15 cellular contexts compared by ENCODE assay signal in genomic region chr3:67648701-67649100, GRCh38. TPM values are rescaled to one million over a fixed set of nuclear protein-coding genes. Genes with fewer than 3 reads are reported as not detected.
DNase-seq lines count a peak whose midpoint lies in the region; ATAC-seq and TF ChIP-seq lines count a peak whose summit lies in the region.
"Had no signal": no experiment of that assay in that cellular context is flagged by ENCODE, and none has a peak within 500 bp of the region (broad histone marks: within the 10 kb centered on the region; RNA-seq: fewer than 3 reads in every experiment).

No MANE protein-coding gene starts in this region.

- H3K4me1 Mint-ChIP-seq in T-cell, result peaks cover 85 to 87% (median 87%) of the 10 kb centered on the region in 3 donors

- no peak overlapping the region for H3K4me3 Mint-ChIP-seq in T-cell
- H3K4me3 Mint-ChIP-seq: activated T-cell treated with anti-CD3 and anti-CD28 coated beads, Interleukin-2, amount 50 U/mL, for 24 hours; dendritic cell treated with granulocyte-macrophage colony-stimulating factor and Interleukin-4, amounts not matched to agents 40 ng/mL and 50 ng/mL, for 4 days; mesothelial cell of epicardium had no signal

- no peaks in the 10 kb centered on the region for H3K27me3 Mint-ChIP-seq in T-cell
- H3K27me3 Mint-ChIP-seq: activated T-cell treated with anti-CD3 and anti-CD28 coated beads, Interleukin-2, amount 50 U/mL, for 24 hours; dendritic cell treated with granulocyte-macrophage colony-stimulating factor and Interleukin-4, amounts not matched to agents 40 ng/mL and 50 ng/mL, for 4 days had no signal

- H3K4me1 ChIP-seq in right atrium auricular region, result peaks cover 0 to 51% of the 10 kb centered on the region in 2 donors
- H3K4me1 ChIP-seq in psoas muscle, result peaks cover 47% of the 10 kb centered on the region

- H3K9me3 ChIP-seq in right atrium auricular region, result no peaks in the 10 kb centered on the region
- no peaks in the 10 kb centered on the region for H3K9me3 ChIP-seq in psoas muscle

- H3K27me3 ChIP-seq in right atrium auricular region, result no peaks in the 10 kb centered on the region
- no peaks in the 10 kb centered on the region for H3K27me3 ChIP-seq in psoas muscle (ENCODE audit: insufficient read depth in 3 of 3, low read length in 2 of 3)
- H3K27me3 ChIP-seq: BLaER1 treated with 17β-estradiol and CSF1 and Interleukin-3, amounts not matched to agents 10 nM and 100 nM had no signal

- DNase-seq in EL (peak; percentile 27), T-cell (no peak), right atrium auricular region (ENCODE audit: low spot score) (no peak), psoas muscle (no peak), NCI-H146 (lab: John Stamatoyannopoulos, UW) (no peak), CD1c-positive myeloid dendritic cell (ENCODE audit: extremely low spot score) (no peak), mucosa of gallbladder (ENCODE audit: low spot score) (no peak)
- DNase-seq: activated CD4-positive, alpha-beta T cell treated with anti-CD3 and anti-CD28 coated beads for 48 hours; activated T-cell treated with anti-CD3 and anti-CD28 coated beads, Interleukin-2, amount 50 U/mL, for 24 hours; NCI-H510A treated with DMSO at 0.1 percent for 48 hours; stimulated activated naive CD4-positive, alpha-beta T cell had no signal

- peaks cover 47% of the 10 kb centered on the region for H3K36me3 Mint-ChIP-seq in T-cell

- no peak for TF ChIP-seq CTCF in right atrium auricular region (IDR thresholded peaks at IDR 0.05)
- TF ChIP-seq CTCF in psoas muscle (IDR thresholded peaks at IDR 0.05), result no peak

- H3K36me3 ChIP-seq in right atrium auricular region (no peaks in the 10 kb centered on the region), psoas muscle (ENCODE audit: insufficient read depth in 1 of 2, low read depth in 1 of 2) (no peaks in the 10 kb centered on the region)

- no peak overlapping the region for H3K4me3 ChIP-seq in right atrium auricular region
- H3K4me3 ChIP-seq in psoas muscle, result no peak overlapping the region
- H3K4me3 ChIP-seq: BLaER1 treated with 17β-estradiol and CSF1 and Interleukin-3, amounts not matched to agents 10 nM and 100 nM had no signal

- H3K27ac Mint-ChIP-seq in T-cell, result peak overlapping the region; percentile 0 to 1
- H3K27ac Mint-ChIP-seq: activated T-cell treated with anti-CD3 and anti-CD28 coated beads, Interleukin-2, amount 50 U/mL, for 24 hours; dendritic cell treated with granulocyte-macrophage colony-stimulating factor and Interleukin-4, amounts not matched to agents 40 ng/mL and 50 ng/mL, for 4 days; mesothelial cell of epicardium had no signal

- POLR2A ChIA-PET in T-cell (lab: Charles Lee), result interaction anchor here in 1 of 2 donors (1.0 kb wide), 1 partner anchor 22 kb away, joined by 3 read pairs; no protein-coding TSS in a partner anchor

- no peaks in the 10 kb centered on the region for H3K9me3 Mint-ChIP-seq in T-cell
- H3K9me3 Mint-ChIP-seq: dendritic cell treated with granulocyte-macrophage colony-stimulating factor and Interleukin-4, amounts not matched to agents 40 ng/mL and 50 ng/mL, for 4 days; mesothelial cell of epicardium had no signal

- 60 to 85% (median 80%) methylated on average over 4 of the region's 4 CpGs for WGBS in psoas muscle, 3 donors

- intact Hi-C loops in psoas muscle (cut with DNase I), result loop anchor here in 1 of 2 donors (5.0 kb wide), 1 partner anchor 631 kb away; no protein-coding TSS in a partner anchor

- H3K27ac ChIP-seq in right atrium auricular region, result peak overlapping the region; percentile 68 to 81
- no peak overlapping the region for H3K27ac ChIP-seq in psoas muscle
- H3K27ac ChIP-seq: BLaER1 treated with 17β-estradiol and CSF1 and Interleukin-3, amounts not matched to agents 10 nM and 100 nM had no signal

- CTCF ChIA-PET in T-cell (lab: Charles Lee), result interaction anchor here in 1 of 2 donors (0.6 kb wide), 1 partner anchor 91 kb away, joined by 3 read pairs; no protein-coding TSS in a partner anchor

- ATAC-seq in T-cell (replicated peaks in 1 of 4) (no peak), psoas muscle (peak in 3 of 4 donors; percentile 22 to 44 (median 37)), GM21528 (IDR thresholded peaks at IDR 0.05; ENCODE audit: low FRiP score, unreplicated experiment) (no peak)

RNA-seq across cellular contexts. Expression of gene SUCLG2, which starts 5.7 kb away (rescaled TPM):
- total RNA-seq in T-cell, result 10 to 100 TPM; 45.6 to 65.9 (median 49.5) TPM
- 10 to 100 TPM; 39.0 to 81.5 TPM for total RNA-seq in right atrium auricular region
- total RNA-seq in psoas muscle, result 100 to 1,000 TPM in 1 of 4 donors, 10 to 100 TPM in 3; 74.5 to 102 (median 84.9) TPM
- polyA plus RNA-seq in psoas muscle, result 10 to 100 TPM; 63.7 to 98.3 (median 90.5) TPM
- 104 TPM for total RNA-seq in mucosa of gallbladder

Comparison
In these comparisons a context has a peak if more than half of its experiments do, and no peak if none do; other contexts are left out.
1. ATAC-seq: peak in psoas muscle (3 of 4); none in T-cell (0 of 4) and GM21528 (single experiment).